20 cellular contexts compared by ENCODE assay signal in genomic region chr13:62779146-62779545, GRCh38.
DNase-seq lines count a peak whose midpoint lies in the region; ATAC-seq and TF ChIP-seq lines count a peak whose summit lies in the region.
"Had no signal": no experiment of that assay in that cellular context is flagged by ENCODE, and none has a peak within 500 bp of the region (broad histone marks: within the 10 kb centered on the region; RNA-seq: fewer than 3 reads in every experiment).

No MANE protein-coding gene starts in this region.

- no peaks in the 10 kb centered on the region for H3K9me3 ChIP-seq in endodermal cell (ENCODE audit: control insufficient read depth, low read length)
- H3K9me3 ChIP-seq: A549, BLaER1 had no signal

- no peak for ATAC-seq in HG03039 (IDR thresholded peaks at IDR 0.05; ENCODE audit: unreplicated experiment)
- ATAC-seq: A549, HCT116, HepG2 had no signal

- H3K4me1 ChIP-seq in endodermal cell (ENCODE audit: control insufficient read depth, insufficient read depth, low read length) = no peaks in the 10 kb centered on the region
- H3K4me1 ChIP-seq: A549, BLaER1 had no signal

- no peaks in the 10 kb centered on the region for H3K27me3 ChIP-seq in endodermal cell (ENCODE audit: control insufficient read depth, insufficient read depth, low read length, poor library complexity, severe bottlenecking)
- H3K27me3 ChIP-seq: BLaER1 had no signal

- no peak overlapping the region for H3K4me3 Mint-ChIP-seq in endodermal cell
- H3K4me3 Mint-ChIP-seq: CD14-positive monocyte; CD4-positive, alpha-beta memory T cell; HFFc6 had no signal

- no peaks in the 10 kb centered on the region for H3K4me1 Mint-ChIP-seq in endodermal cell
- H3K4me1 Mint-ChIP-seq: CD14-positive monocyte; CD4-positive, alpha-beta memory T cell had no signal

- H3K36me3 Mint-ChIP-seq in endodermal cell (ENCODE audit: low read depth) = no peaks in the 10 kb centered on the region
- H3K36me3 Mint-ChIP-seq: CD14-positive monocyte; CD4-positive, alpha-beta memory T cell had no signal

- H3K36me3 ChIP-seq in endodermal cell (ENCODE audit: control insufficient read depth, insufficient read depth, low read length) = no peaks in the 10 kb centered on the region
- H3K36me3 ChIP-seq: BLaER1 had no signal

- H3K27ac Mint-ChIP-seq in endodermal cell = no peak overlapping the region
- H3K27ac Mint-ChIP-seq: CD14-positive monocyte; CD4-positive, alpha-beta memory T cell; HFFc6 had no signal

- H3K9me3 Mint-ChIP-seq in endodermal cell = no peaks in the 10 kb centered on the region

- H3K27ac ChIP-seq in endodermal cell (ENCODE audit: low read depth, low read length) = no peak overlapping the region
- H3K27ac ChIP-seq: 22Rv1, A549, BLaER1, GM23248 had no signal

- DNase-seq in NCI-H526 (lab: John Stamatoyannopoulos, UW) (peak; percentile 10 to 47), NCI-H526 treated with DMSO at 0.1 percent for 48 hours (lab: John Stamatoyannopoulos, UW) (no peak), endodermal cell (peak; percentile 54), iPS DF 4.7 (ENCODE audit: extremely low read depth, low spot score) (peak; percentile 9), putamen (ENCODE audit: low spot score) (no peak)
- no peak for DNase-seq in activated CD8-positive, alpha-beta memory T cell treated with anti-CD3 and anti-CD28 coated beads for 24 hours
- DNase-seq: CD4-positive, alpha-beta memory T cell; DMS153; DMS79; GDM1; GM23248; H7; HFFc6 had no signal

- no peak overlapping the region for H3K4me3 ChIP-seq in endodermal cell (ENCODE audit: low read length)
- H3K4me3 ChIP-seq: A549, BLaER1, GM23248 had no signal

- WGBS in endodermal cell (ENCODE audit: insufficient coverage in 1 of 2, insufficient read length in 1 of 2), 2 experiments = 90 to 92% methylated on average over 2 to 6 of the region's 6 CpGs

- H3K27me3 Mint-ChIP-seq in endodermal cell (ENCODE audit: insufficient read depth) = no peaks in the 10 kb centered on the region
- H3K27me3 Mint-ChIP-seq: CD4-positive, alpha-beta memory T cell had no signal

- no peak overlapping the region for H3K9ac ChIP-seq in endodermal cell (ENCODE audit: extremely low read depth, low read length, poor library complexity, severe bottlenecking)
- H3K9ac ChIP-seq: BLaER1, GM23248 had no signal

- TF ChIP-seq CTCF in endodermal cell (conservative IDR thresholded peaks at IDR 0.05) = no peak

Comparison
In these comparisons a context has a peak if more than half of its experiments do, and no peak if none do; other contexts are left out.
1. DNase-seq: peak in NCI-H526 (2 of 2), endodermal cell (single experiment) and iPS DF 4.7 (single experiment); none in NCI-H526 treated with DMSO at 0.1 percent for 48 hours (single experiment), activated CD8-positive, alpha-beta memory T cell treated with anti-CD3 and anti-CD28 coated beads for 24 hours (single experiment) and putamen (single experiment).